Comparison of ENCODE assay signal across 1 cellular context in the genomic region with DNA sequence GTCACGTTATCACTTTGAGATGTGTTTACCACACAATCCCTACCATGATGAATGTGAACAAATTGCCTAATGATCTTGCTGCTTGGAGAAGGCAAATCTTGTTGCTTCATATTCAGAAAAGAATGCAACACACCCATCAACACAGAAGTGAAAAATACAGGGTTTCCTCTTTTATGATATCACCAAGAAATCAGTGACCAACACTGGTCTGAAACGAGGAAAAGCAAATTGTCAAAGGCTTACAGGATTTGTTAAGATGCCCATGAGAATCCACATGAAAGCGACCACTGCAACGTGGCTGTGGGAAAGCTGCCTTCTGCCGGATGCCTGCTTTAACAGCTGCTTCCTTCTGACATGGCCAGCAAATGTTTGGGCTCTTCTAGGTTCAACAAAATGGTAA.
TF ChIP-seq lines count a peak whose summit lies in the region.

No MANE protein-coding gene starts in this region.

TF ChIP-seq in HepG2, 621 proteins besides CTCF, POLR2A, EP300 and RAD21 (continued from another document):
- TF ChIP-seq, protein P1, sequence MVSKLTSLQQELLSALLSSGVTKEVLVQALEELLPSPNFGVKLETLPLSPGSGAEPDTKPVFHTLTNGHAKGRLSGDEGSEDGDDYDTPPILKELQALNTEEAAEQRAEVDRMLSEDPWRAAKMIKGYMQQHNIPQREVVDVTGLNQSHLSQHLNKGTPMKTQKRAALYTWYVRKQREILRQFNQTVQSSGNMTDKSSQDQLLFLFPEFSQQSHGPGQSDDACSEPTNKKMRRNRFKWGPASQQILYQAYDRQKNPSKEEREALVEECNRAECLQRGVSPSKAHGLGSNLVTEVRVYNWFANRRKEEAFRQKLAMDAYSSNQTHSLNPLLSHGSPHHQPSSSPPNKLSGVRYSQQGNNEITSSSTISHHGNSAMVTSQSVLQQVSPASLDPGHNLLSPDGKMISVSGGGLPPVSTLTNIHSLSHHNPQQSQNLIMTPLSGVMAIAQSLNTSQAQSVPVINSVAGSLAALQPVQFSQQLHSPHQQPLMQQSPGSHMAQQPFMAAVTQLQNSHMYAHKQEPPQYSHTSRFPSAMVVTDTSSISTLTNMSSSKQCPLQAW (CRISPR knock-in tag; IDR thresholded peaks at IDR 0.05): no peak
